Comparison of ENCODE assay signal across 7 cellular contexts in the genomic region with DNA sequence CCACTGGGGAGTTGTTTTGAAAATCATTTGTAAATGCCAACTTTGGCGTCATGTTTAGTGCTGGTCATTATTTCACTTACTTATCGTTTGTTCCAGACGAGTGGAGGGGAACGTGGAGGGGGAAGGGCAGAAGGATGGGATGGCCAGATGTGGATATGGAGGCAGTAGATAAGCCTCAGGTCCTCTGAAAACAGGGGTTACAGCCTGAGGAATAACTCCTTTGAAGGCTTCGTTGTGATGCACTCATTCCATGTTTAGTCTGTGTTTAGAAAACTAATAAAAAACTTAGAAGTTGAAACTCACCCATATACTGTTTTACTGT. TPM values are rescaled to one million over a fixed set of nuclear protein-coding genes. Genes with fewer than 3 reads are reported as not detected.
DNase-seq lines count a peak whose midpoint lies in the region; FAIRE-seq and TF ChIP-seq lines count a peak whose summit lies in the region.

No MANE protein-coding gene starts in this region.

- H2AFZ ChIP-seq in GM23248 (peak overlapping the region; percentile 100), endothelial cell of umbilical vein (ENCODE audit: low read depth, low read length) (peak overlapping the region; percentile 99), neural progenitor cell (replicated peaks) (peak overlapping the region; percentile 93)

- no peaks in the 10 kb centered on the region for H3K9me2 ChIP-seq in GM23248 (ENCODE audit: insufficient read depth)

- H3K27me3 Mint-ChIP-seq in neural progenitor cell (ENCODE audit: insufficient read depth, low read depth): peaks cover 2% of the 10 kb centered on the region

- H3K9me3 ChIP-seq in GM23248 (ENCODE audit: low read depth): no peaks in the 10 kb centered on the region
- no peaks in the 10 kb centered on the region for H3K9me3 ChIP-seq in endothelial cell of umbilical vein (replicated peaks; ENCODE audit: control insufficient read depth, insufficient read depth, low read length)
- H3K9me3 ChIP-seq in neural progenitor cell (ENCODE audit: low read depth): no peaks in the 10 kb centered on the region

- H3F3A ChIP-seq in GM23248 (ENCODE audit: insufficient read depth) (peaks cover 9% of the 10 kb centered on the region; the same call in 1 of the 2 replicates), neural progenitor cell (ENCODE audit: low read depth) (peaks cover 5% of the 10 kb centered on the region)

- H3K4me3 ChIP-seq in GM23248 (peak overlapping the region; percentile 89), endothelial cell of umbilical vein (replicated peaks in 1 of 3; ENCODE audit: insufficient read depth in 1 of 3, low read depth in 1 of 3, low read length in 3 of 3) (peak overlapping the region; percentile 64 to 99 (median 96)), neural progenitor cell (peak overlapping the region; percentile 89)

- POLR2A ChIA-PET in RWPE1 (lab: Yijun Ruan, JAX; ENCODE audit: low non-redundant PET) (no interaction called here), endothelial cell of umbilical vein (lab: Charles Lee) (no interaction called here)

- dilution Hi-C loops in endothelial cell of umbilical vein (cut with MboI; ENCODE audit: extremely low pct_ligation_motif_present, low sequenced_read_pairs): no loop called here

- H3K4me1 ChIP-seq in GM23248 (ENCODE audit: insufficient read depth) (peaks cover 4% of the 10 kb centered on the region; the same call in 1 of the 2 replicates), endothelial cell of umbilical vein (ENCODE audit: control insufficient read depth, extremely low read depth, insufficient read depth, low read length) (peaks cover 14% of the 10 kb centered on the region), neural progenitor cell (peaks cover 9% of the 10 kb centered on the region)

- H3K4me2 ChIP-seq in GM23248 (ENCODE audit: unreplicated experiment) (peak overlapping the region; percentile 95), endothelial cell of umbilical vein (ENCODE audit: insufficient read depth, low read length) (peak overlapping the region; percentile 100), neural progenitor cell (peak overlapping the region; percentile 91)

- WGBS in GM23248 (ENCODE audit: low coverage in 1 of 2, low lambda C conversion rate in 2 of 2, missing lambda C conversion rate in 2 of 2), 2 experiments: 1 to 2% methylated on average over 5 of the region's 5 CpGs

- TF ChIP-seq POLR2A in endothelial cell of umbilical vein (IDR thresholded peaks at IDR 0.05; ENCODE audit: low read depth, low read length): no peak

- H3K9me1 ChIP-seq in endothelial cell of umbilical vein (replicated peaks; ENCODE audit: control insufficient read depth, extremely low read depth, insufficient read depth, low read length): no peaks in the 10 kb centered on the region

- H3K27me3 ChIP-seq in GM23248 (replicated peaks; ENCODE audit: insufficient read depth): no peaks in the 10 kb centered on the region
- H3K27me3 ChIP-seq in endothelial cell of umbilical vein (ENCODE audit: control insufficient read depth in 2 of 2, insufficient read depth in 2 of 2, low read length in 2 of 2): no peaks in the 10 kb centered on the region
- H3K27me3 ChIP-seq in neural progenitor cell: no peaks in the 10 kb centered on the region

- intact Hi-C loops in endothelial cell of umbilical vein (cut with micrococcal nuclease): loop anchor here (2.0 to 5.0 kb wide), 2 partner anchors 90 to 109 kb away; a partner anchor contains a TSS

- H3K9me3 Mint-ChIP-seq in neural progenitor cell: peaks cover 3% of the 10 kb centered on the region

- H3K27ac ChIP-seq in GM23248 (peak overlapping the region; percentile 68), RWPE1 (peak overlapping the region; percentile 85), endothelial cell of umbilical vein (ENCODE audit: insufficient read depth, low read depth, low read length) (peak overlapping the region; percentile 71), neural progenitor cell (no peak overlapping the region)

- H3K4me3 Mint-ChIP-seq in neural progenitor cell: peak overlapping the region; percentile 100

- peaks cover 13% of the 10 kb centered on the region for H3K4me1 Mint-ChIP-seq in neural progenitor cell

- FAIRE-seq in endothelial cell of umbilical vein (lab: Jason Lieb, UNC): no peak

- TF ChIP-seq CTCF in RWPE1 (conservative IDR thresholded peaks at IDR 0.05; ENCODE audit: low read depth) (no peak), endothelial cell of umbilical vein (IDR thresholded peaks at IDR 0.05; ENCODE audit: extremely low read depth in 1 of 2, insufficient read depth in 1 of 2, low read depth in 1 of 2, low read length in 2 of 2) (no peak), neural progenitor cell (IDR thresholded peaks at IDR 0.05) (no peak)

- H3K9ac ChIP-seq in GM23248 (peak overlapping the region; percentile 86), endothelial cell of umbilical vein (replicated peaks; ENCODE audit: extremely low read depth, insufficient read depth, low read length) (peak overlapping the region; percentile 90), neural progenitor cell (peak overlapping the region; percentile 84)

- H3K36me3 ChIP-seq in GM23248 (ENCODE audit: low read depth): no peaks in the 10 kb centered on the region
- H3K36me3 ChIP-seq in endothelial cell of umbilical vein (ENCODE audit: control insufficient read depth in 2 of 2, extremely low read depth in 1 of 2, insufficient read depth in 2 of 2, low read length in 2 of 2): peaks cover 0 to 2% of the 10 kb centered on the region in 2 experiments
- H3K36me3 ChIP-seq in neural progenitor cell: peaks cover 6% of the 10 kb centered on the region

- H3K27ac Mint-ChIP-seq in neural progenitor cell: peak overlapping the region; percentile 99

- H3K36me3 Mint-ChIP-seq in neural progenitor cell: peaks cover 25% of the 10 kb centered on the region

- H3K79me2 ChIP-seq in GM23248 (ENCODE audit: insufficient read depth): peaks cover 57% of the 10 kb centered on the region
- H3K79me2 ChIP-seq in endothelial cell of umbilical vein (ENCODE audit: control insufficient read depth, insufficient read depth, low read length): peaks cover 49% of the 10 kb centered on the region
- H3K79me2 ChIP-seq in neural progenitor cell (ENCODE audit: low read depth): peaks cover 56% of the 10 kb centered on the region

- DNase-seq in GM23248 (peak; percentile 50), RWPE1 (ENCODE audit: low spot score) (peak; percentile 10), endothelial cell of umbilical vein (ENCODE audit: low read depth, low spot score) (peak; percentile 63), neural progenitor cell (ENCODE audit: low spot score) (peak; percentile 28), LoVo (ENCODE audit: low spot score) (no peak), SW 1271 (lab: John Stamatoyannopoulos, UW) (no peak), KG1 (lab: John Stamatoyannopoulos, UW) (no peak)

- H4K20me1 ChIP-seq in GM23248 (ENCODE audit: insufficient read depth) (no peaks in the 10 kb centered on the region), endothelial cell of umbilical vein (replicated peaks; ENCODE audit: control insufficient read depth, extremely low read depth, insufficient read depth, low read length) (no peaks in the 10 kb centered on the region), neural progenitor cell (ENCODE audit: low read depth) (peaks cover 21% of the 10 kb centered on the region)

- in situ Hi-C loops in GM23248 (cut with MboI): no loop called here

- CTCF ChIA-PET in RWPE1 (lab: Yijun Ruan, JAX) (no interaction called here), endothelial cell of umbilical vein (lab: Charles Lee) (no interaction called here)

- BruUV-seq in endothelial cell of umbilical vein (replicated peaks; lab: Mats Ljungman, UMichigan): no TSS peak

TF ChIP-seq in endothelial cell of umbilical vein, 7 proteins besides CTCF, POLR2A, EP300 and RAD21:
- TF ChIP-seq, protein P1, sequence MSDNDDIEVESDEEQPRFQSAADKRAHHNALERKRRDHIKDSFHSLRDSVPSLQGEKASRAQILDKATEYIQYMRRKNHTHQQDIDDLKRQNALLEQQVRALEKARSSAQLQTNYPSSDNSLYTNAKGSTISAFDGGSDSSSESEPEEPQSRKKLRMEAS (IDR thresholded peaks at IDR 0.05; ENCODE audit: insufficient read depth, insufficient read length): no peak
- TF ChIP-seq JUN (IDR thresholded peaks at IDR 0.05; ENCODE audit: borderline replicate concordance, insufficient read depth, insufficient read length, low read depth): no peak
- TF ChIP-seq MYC (IDR thresholded peaks at IDR 0.05; ENCODE audit: low read depth, low read length): no peak
- no peak for TF ChIP-seq GATA2 (IDR thresholded peaks at IDR 0.05; ENCODE audit: insufficient read depth, insufficient read length, low read depth, low read length)
- no peak for TF ChIP-seq POLR2AphosphoS5 (IDR thresholded peaks at IDR 0.05; ENCODE audit: insufficient read depth, low read depth, low read length)
- no peak for TF ChIP-seq FOS (IDR thresholded peaks at IDR 0.05; ENCODE audit: borderline replicate concordance, insufficient read depth, low read length)
- TF ChIP-seq EZH2 (IDR thresholded peaks at IDR 0.05; ENCODE audit: borderline replicate concordance, low read depth, low read length, severe bottlenecking): no peak

RNA-seq across cellular contexts. Expression of a gene that starts 1.1 kb away (rescaled TPM):
- 10.2 and 11.6 TPM in 2 replicates for total RNA-seq in GM23248 (2014; rRNA removed; shearing (Covaris generic))
- polyA plus RNA-seq in GM23248 (2016; fragmentation: Nextera tagmentation; extraction: Ambion mirVana): 7.1 and 7.5 TPM in 2 replicates
- 23.9 and 25.9 TPM in 2 replicates for total RNA-seq in endothelial cell of umbilical vein
- 2.6 and 4.3 TPM in 2 replicates for polyA plus RNA-seq in endothelial cell of umbilical vein
- polyA plus RNA-seq in endothelial cell of umbilical vein (2011; cell fraction: cytosol; rRNA removed): 3.2 and 3.5 TPM in 2 replicates
- 8.6 and 11.7 TPM in 2 replicates for polyA plus RNA-seq in endothelial cell of umbilical vein (2011; cell fraction: nucleus; rRNA removed)
- 8.2 and 12.0 TPM in 2 replicates for polyA plus RNA-seq in endothelial cell of umbilical vein (2012)
- 20.5 and 26.0 TPM in 2 replicates for polyA minus RNA-seq in endothelial cell of umbilical vein
- polyA minus RNA-seq in endothelial cell of umbilical vein (2011; cell fraction: cytosol; rRNA and poly(A)+ RNA removed): 17.1 TPM
- 18.1 and 18.9 TPM in 2 replicates for polyA minus RNA-seq in endothelial cell of umbilical vein (2011; cell fraction: nucleus; rRNA and poly(A)+ RNA removed)
- 18.9 and 30.6 TPM in 2 replicates for total RNA-seq in neural progenitor cell (ENCODE audit: low replicate concordance)

Comparison
In these comparisons a context has a peak if more than half of its experiments do, and no peak if none do; other contexts are left out.
1. DNase-seq: peak in GM23248 (single experiment), RWPE1 (single experiment), endothelial cell of umbilical vein (single experiment) and neural progenitor cell (single experiment); none in LoVo (single experiment), SW 1271 (0 of 2) and KG1 (single experiment).
2. Peak in every context shown above with its lines, with median percentiles within 50 percentile points of each other: H2AFZ ChIP-seq, H3K4me2 ChIP-seq, H3K4me3 ChIP-seq and H3K9ac ChIP-seq.